In genomic region chr6:70234561-70235236, GRCh38 we compare ENCODE assay signal across 23 cellular contexts.
DNase-seq lines count a peak whose midpoint lies in the region; ATAC-seq and TF ChIP-seq lines count a peak whose summit lies in the region.
"Had no signal": no experiment of that assay in that cellular context is flagged by ENCODE, and none has a peak within 500 bp of the region (broad histone marks: within the 10 kb centered on the region; RNA-seq: fewer than 3 reads in every experiment).

No MANE protein-coding gene starts in this region.

- H3K4me1 ChIP-seq in SJCRH30 (peaks cover 12% of the 10 kb centered on the region; the same call in 1 of the 2 replicates), mucosa of descending colon (ENCODE audit: low read depth) (no peaks in the 10 kb centered on the region), transverse colon (peaks cover 0 to 4% (median 0%) of the 10 kb centered on the region in 4 donors)
- H3K4me1 ChIP-seq: A549; BE2C; BLaER1 treated with 17β-estradiol and CSF1 and Interleukin-3, amounts not matched to agents 10 nM and 100 nM had no signal

- no peak overlapping the region for H3K4me3 Mint-ChIP-seq in activated CD4-positive, alpha-beta T cell treated with anti-CD3 and anti-CD28 coated beads for 36 hours
- H3K4me3 Mint-ChIP-seq: GM23338, H9 had no signal

- peaks cover 10% of the 10 kb centered on the region for H3K27me3 Mint-ChIP-seq in activated CD4-positive, alpha-beta T cell treated with anti-CD3 and anti-CD28 coated beads for 36 hours

- peak overlapping the region; percentile 41 for H3K27ac ChIP-seq in SJCRH30
- H3K27ac ChIP-seq in transverse colon = peak overlapping the region in 1 of 4 donors; percentile 32
- H3K27ac ChIP-seq: A549; BLaER1 treated with 17β-estradiol and CSF1 and Interleukin-3, amounts not matched to agents 10 nM and 100 nM had no signal

- peak; percentile 85 for ATAC-seq in mucosa of descending colon
- ATAC-seq in activated CD4-positive, alpha-beta T cell treated with anti-CD3 and anti-CD28 coated beads for 36 hours = no peak
- ATAC-seq: A549, GM23338, HCT116 had no signal

- no peaks in the 10 kb centered on the region for H3K9me3 Mint-ChIP-seq in activated CD4-positive, alpha-beta T cell treated with anti-CD3 and anti-CD28 coated beads for 36 hours (ENCODE audit: low read depth)
- H3K9me3 Mint-ChIP-seq: CD4-positive, alpha-beta memory T cell; GM23338; H9 had no signal

- H3K36me3 Mint-ChIP-seq in activated CD4-positive, alpha-beta T cell treated with anti-CD3 and anti-CD28 coated beads for 36 hours (ENCODE audit: low read depth) = no peaks in the 10 kb centered on the region
- H3K36me3 Mint-ChIP-seq: CD4-positive, alpha-beta memory T cell had no signal

- WGBS in transverse colon (ENCODE audit: low coverage in 1 of 2), 2 donors = 57% methylated on average over 7 of the region's 7 CpGs; no CpG with 5 or more reads in 1 of the 2 donors

- no peaks in the 10 kb centered on the region for H3K9me3 ChIP-seq in SJCRH30 (replicated peaks)
- H3K9me3 ChIP-seq in mucosa of descending colon = no peaks in the 10 kb centered on the region
- H3K9me3 ChIP-seq in transverse colon = no peaks in the 10 kb centered on the region
- H3K9me3 ChIP-seq: A549; BE2C; BLaER1 treated with 17β-estradiol and CSF1 and Interleukin-3, amounts not matched to agents 10 nM and 100 nM had no signal

- in situ Hi-C loops in transverse colon (cut with MboI; ENCODE audit: low pct_ligation_motif_present in 1 of 4, low pct_unique_long_range_greater_than_20kb in 1 of 4, low sequenced_read_pairs in 3 of 4) = no loop called here

- H3K4me3 ChIP-seq in SJCRH30 (no peak overlapping the region), mucosa of descending colon (no peak overlapping the region), transverse colon (no peak overlapping the region)
- H3K4me3 ChIP-seq: A549; BLaER1 treated with 17β-estradiol and CSF1 and Interleukin-3, amounts not matched to agents 10 nM and 100 nM; GM23338 had no signal

- CTCF ChIA-PET in activated CD4-positive, alpha-beta T cell treated with anti-CD3 and anti-CD28 coated beads for 36 hours (lab: Charles Lee) = interaction anchor here (0.6 kb wide), 1 partner anchor 70 kb away, joined by 3 read pairs; no protein-coding TSS in a partner anchor

- TF ChIP-seq POLR2A in transverse colon (IDR thresholded peaks at IDR 0.05) = no peak

- DNase-seq in NCI-H526 (lab: John Stamatoyannopoulos, UW) = peak; percentile 6 to 37
- DNase-seq in NCI-H526 treated with DMSO at 0.1 percent for 48 hours (lab: John Stamatoyannopoulos, UW) = no peak
- peak; percentile 69 to 85 for DNase-seq in SJCRH30
- DNase-seq in mucosa of descending colon = peak in 1 of 3 donors; percentile 23
- DNase-seq in transverse colon = peak; percentile 11
- DNase-seq in activated CD4-positive, alpha-beta T cell treated with anti-CD3 and anti-CD28 coated beads for 36 hours = no peak
- no peak for DNase-seq in activated CD8-positive, alpha-beta memory T cell treated with anti-CD3 and anti-CD28 coated beads, Interleukin-2, amount 50 U/mL, for 4 hours
- no peak for DNase-seq in DMS153 (lab: John Stamatoyannopoulos, UW)
- DNase-seq: 8988T; ACHN; AML-193; BE2C; Calu3; CD4-positive, alpha-beta memory T cell; COR-L47; DMS53; DMS79 treated with DMSO at 0.1 percent for 48 hours; GF-D8; H9 had no signal

- TF ChIP-seq EP300 in transverse colon (IDR thresholded peaks at IDR 0.05; ENCODE audit: low read depth) = no peak

- POLR2A ChIA-PET in activated CD4-positive, alpha-beta T cell treated with anti-CD3 and anti-CD28 coated beads for 36 hours (lab: Charles Lee) = no interaction called here

- no peaks in the 10 kb centered on the region for H3K27me3 ChIP-seq in SJCRH30
- H3K27me3 ChIP-seq in transverse colon = no peaks in the 10 kb centered on the region
- H3K27me3 ChIP-seq: BLaER1 treated with 17β-estradiol and CSF1 and Interleukin-3, amounts not matched to agents 10 nM and 100 nM had no signal

- H3K36me3 ChIP-seq in SJCRH30 = no peaks in the 10 kb centered on the region
- H3K36me3 ChIP-seq in mucosa of descending colon (ENCODE audit: low read depth) = no peaks in the 10 kb centered on the region
- H3K36me3 ChIP-seq in transverse colon = no peaks in the 10 kb centered on the region
- H3K36me3 ChIP-seq: BE2C; BLaER1 treated with 17β-estradiol and CSF1 and Interleukin-3, amounts not matched to agents 10 nM and 100 nM had no signal

- H3K4me1 Mint-ChIP-seq in activated CD4-positive, alpha-beta T cell treated with anti-CD3 and anti-CD28 coated beads for 36 hours = no peaks in the 10 kb centered on the region
- H3K4me1 Mint-ChIP-seq: CD4-positive, alpha-beta memory T cell; H9 had no signal

- intact Hi-C loops in mucosa of descending colon (cut with DNase I, micrococcal nuclease) (no loop called here), transverse colon (cut with DNase I; ENCODE audit: low total_unique reads) (loop anchor here (5.0 kb wide), 1 partner anchor 1802 kb away; no protein-coding TSS in a partner anchor)
- intact Hi-C loops in activated CD4-positive, alpha-beta T cell treated with anti-CD3 and anti-CD28 coated beads for 36 hours (cut with DNase I, micrococcal nuclease) = no loop called here

- TF ChIP-seq CTCF in mucosa of descending colon (IDR thresholded peaks at IDR 0.05) (no peak), transverse colon (IDR thresholded peaks at IDR 0.05) (no peak)

- H3K27ac Mint-ChIP-seq in activated CD4-positive, alpha-beta T cell treated with anti-CD3 and anti-CD28 coated beads for 36 hours = no peak overlapping the region
- H3K27ac Mint-ChIP-seq: CD4-positive, alpha-beta memory T cell; GM23338; H9 had no signal

Comparison
In these comparisons a context has a peak if more than half of its experiments do, and no peak if none do; other contexts are left out.
1. DNase-seq: peak in NCI-H526 (2 of 2), SJCRH30 (2 of 2) and transverse colon (single experiment); none in NCI-H526 treated with DMSO at 0.1 percent for 48 hours (single experiment), activated CD4-positive, alpha-beta T cell treated with anti-CD3 and anti-CD28 coated beads for 36 hours (single experiment), activated CD8-positive, alpha-beta memory T cell treated with anti-CD3 and anti-CD28 coated beads, Interleukin-2, amount 50 U/mL, for 4 hours (single experiment) and DMS153 (single experiment).